Comparison of ENCODE assay signal across 1 cellular context in the genomic region with DNA sequence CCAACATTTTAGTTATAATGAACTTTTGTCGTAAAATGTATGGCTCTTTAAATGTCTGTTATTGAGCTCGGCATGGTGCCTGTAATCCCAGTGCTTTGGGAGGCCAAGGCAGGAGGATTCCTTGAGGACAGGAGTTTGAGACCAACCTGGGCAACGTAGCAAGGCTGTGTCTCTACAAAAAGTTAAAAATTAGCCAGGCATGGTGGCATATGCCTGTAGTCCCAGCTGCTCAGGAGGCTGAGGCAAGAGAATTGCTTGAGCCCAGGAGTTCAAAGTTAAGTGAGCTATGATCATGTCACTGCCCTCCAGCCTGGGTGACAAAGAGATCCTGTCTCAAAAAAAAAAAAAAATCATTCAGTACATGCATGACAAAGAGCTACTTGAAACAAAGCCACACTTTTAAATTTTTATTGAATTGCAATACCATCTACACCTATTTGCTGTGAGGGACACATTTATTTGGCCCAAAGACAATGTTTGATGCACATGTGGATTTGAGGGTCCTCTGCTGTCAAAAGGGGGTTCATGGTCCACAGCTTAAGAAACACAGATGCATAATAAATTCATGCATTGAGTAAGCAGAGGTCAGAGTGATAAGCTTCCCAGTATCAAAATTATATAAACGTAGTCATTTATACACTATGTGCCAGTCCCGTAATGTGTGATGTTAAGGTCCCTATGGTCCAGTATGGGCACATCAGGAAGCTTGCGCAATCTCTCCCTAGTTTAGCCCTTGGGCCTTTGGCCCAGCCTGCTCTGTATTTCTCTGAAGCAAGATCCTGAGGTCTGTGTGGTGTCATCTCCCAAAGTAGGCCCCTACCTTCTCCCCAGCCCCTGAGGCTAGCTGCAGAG.
TF ChIP-seq lines count a peak whose summit lies in the region.

No MANE protein-coding gene starts in this region.

TF ChIP-seq in HepG2, 621 proteins besides CTCF, POLR2A, EP300 and RAD21 (continued from another document and continues in another):
- TF ChIP-seq ZNF792 (CRISPR knock-in tag; IDR thresholded peaks at IDR 0.05), result 0 out of 2 replicates have a peak, but pooled peaks have one; percentile 20
- peak; percentile 42 for TF ChIP-seq MLX (CRISPR knock-in tag; IDR thresholded peaks at IDR 0.05)
- TF ChIP-seq, protein P1, sequence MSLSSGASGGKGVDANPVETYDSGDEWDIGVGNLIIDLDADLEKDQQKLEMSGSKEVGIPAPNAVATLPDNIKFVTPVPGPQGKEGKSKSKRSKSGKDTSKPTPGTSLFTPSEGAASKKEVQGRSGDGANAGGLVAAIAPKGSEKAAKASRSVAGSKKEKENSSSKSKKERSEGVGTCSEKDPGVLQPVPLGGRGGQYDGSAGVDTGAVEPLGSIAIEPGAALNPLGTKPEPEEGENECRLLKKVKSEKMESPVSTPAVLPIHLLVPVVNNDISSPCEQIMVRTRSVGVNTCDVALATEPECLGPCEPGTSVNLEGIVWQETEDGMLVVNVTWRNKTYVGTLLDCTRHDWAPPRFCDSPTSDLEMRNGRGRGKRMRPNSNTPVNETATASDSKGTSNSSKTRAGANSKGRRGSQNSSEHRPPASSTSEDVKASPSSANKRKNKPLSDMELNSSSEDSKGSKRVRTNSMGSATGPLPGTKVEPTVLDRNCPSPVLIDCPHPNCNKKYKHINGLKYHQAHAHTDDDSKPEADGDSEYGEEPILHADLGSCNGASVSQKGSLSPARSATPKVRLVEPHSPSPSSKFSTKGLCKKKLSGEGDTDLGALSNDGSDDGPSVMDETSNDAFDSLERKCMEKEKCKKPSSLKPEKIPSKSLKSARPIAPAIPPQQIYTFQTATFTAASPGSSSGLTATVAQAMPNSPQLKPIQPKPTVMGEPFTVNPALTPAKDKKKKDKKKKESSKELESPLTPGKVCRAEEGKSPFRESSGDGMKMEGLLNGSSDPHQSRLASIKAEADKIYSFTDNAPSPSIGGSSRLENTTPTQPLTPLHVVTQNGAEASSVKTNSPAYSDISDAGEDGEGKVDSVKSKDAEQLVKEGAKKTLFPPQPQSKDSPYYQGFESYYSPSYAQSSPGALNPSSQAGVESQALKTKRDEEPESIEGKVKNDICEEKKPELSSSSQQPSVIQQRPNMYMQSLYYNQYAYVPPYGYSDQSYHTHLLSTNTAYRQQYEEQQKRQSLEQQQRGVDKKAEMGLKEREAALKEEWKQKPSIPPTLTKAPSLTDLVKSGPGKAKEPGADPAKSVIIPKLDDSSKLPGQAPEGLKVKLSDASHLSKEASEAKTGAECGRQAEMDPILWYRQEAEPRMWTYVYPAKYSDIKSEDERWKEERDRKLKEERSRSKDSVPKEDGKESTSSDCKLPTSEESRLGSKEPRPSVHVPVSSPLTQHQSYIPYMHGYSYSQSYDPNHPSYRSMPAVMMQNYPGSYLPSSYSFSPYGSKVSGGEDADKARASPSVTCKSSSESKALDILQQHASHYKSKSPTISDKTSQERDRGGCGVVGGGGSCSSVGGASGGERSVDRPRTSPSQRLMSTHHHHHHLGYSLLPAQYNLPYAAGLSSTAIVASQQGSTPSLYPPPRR (CRISPR knock-in tag; IDR thresholded peaks at IDR 0.05; ENCODE audit: borderline replicate concordance), result no peak; the same call in 1 of the 2 replicates
- peak; percentile 84; the same call in 1 of the 2 replicates for TF ChIP-seq ZBED4 (CRISPR knock-in tag; IDR thresholded peaks at IDR 0.05; ENCODE audit: borderline replicate concordance)
- peak; percentile 63 for TF ChIP-seq KAT8 (CRISPR knock-in tag; IDR thresholded peaks at IDR 0.05)
- peak; percentile 99 for TF ChIP-seq ZMYM3 (CRISPR knock-in tag; IDR thresholded peaks at IDR 0.05)
- peak; percentile 89 for TF ChIP-seq ZFX (CRISPR knock-in tag; IDR thresholded peaks at IDR 0.05; ENCODE audit: low read depth)
- TF ChIP-seq AKAP8 (CRISPR knock-in tag; IDR thresholded peaks at IDR 0.05), result no peak
- TF ChIP-seq, protein P2, sequence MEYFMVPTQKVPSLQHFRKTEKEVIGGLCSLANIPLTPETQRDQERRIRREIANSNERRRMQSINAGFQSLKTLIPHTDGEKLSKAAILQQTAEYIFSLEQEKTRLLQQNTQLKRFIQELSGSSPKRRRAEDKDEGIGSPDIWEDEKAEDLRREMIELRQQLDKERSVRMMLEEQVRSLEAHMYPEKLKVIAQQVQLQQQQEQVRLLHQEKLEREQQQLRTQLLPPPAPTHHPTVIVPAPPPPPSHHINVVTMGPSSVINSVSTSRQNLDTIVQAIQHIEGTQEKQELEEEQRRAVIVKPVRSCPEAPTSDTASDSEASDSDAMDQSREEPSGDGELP (IDR thresholded peaks at IDR 0.05; ENCODE audit: borderline replicate concordance, low read depth), result peak; percentile 94
- peak; percentile 83; the same call in 1 of the 2 replicates for TF ChIP-seq ZC3H4 (CRISPR knock-in tag; IDR thresholded peaks at IDR 0.05; ENCODE audit: borderline replicate concordance)
- no peak; the same call in 1 of the 2 replicates for TF ChIP-seq SAFB2 (CRISPR knock-in tag; IDR thresholded peaks at IDR 0.05; ENCODE audit: borderline replicate concordance, low read depth)
- TF ChIP-seq ZNF292 (CRISPR knock-in tag; IDR thresholded peaks at IDR 0.05; ENCODE audit: borderline replicate concordance, low read depth), result peak; percentile 81
- TF ChIP-seq ZFY (CRISPR knock-in tag; IDR thresholded peaks at IDR 0.05), result peak; percentile 72
- TF ChIP-seq, protein P3, sequence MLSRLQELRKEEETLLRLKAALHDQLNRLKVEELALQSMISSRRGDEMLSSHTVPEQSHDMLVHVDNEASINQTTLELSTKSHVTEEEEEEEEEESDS (CRISPR knock-in tag; IDR thresholded peaks at IDR 0.05; ENCODE audit: borderline replicate concordance), result no peak
- peak; percentile 27; the same call in 1 of the 2 replicates for TF ChIP-seq SMAD3 (CRISPR knock-in tag; IDR thresholded peaks at IDR 0.05)
- TF ChIP-seq, protein P4, sequence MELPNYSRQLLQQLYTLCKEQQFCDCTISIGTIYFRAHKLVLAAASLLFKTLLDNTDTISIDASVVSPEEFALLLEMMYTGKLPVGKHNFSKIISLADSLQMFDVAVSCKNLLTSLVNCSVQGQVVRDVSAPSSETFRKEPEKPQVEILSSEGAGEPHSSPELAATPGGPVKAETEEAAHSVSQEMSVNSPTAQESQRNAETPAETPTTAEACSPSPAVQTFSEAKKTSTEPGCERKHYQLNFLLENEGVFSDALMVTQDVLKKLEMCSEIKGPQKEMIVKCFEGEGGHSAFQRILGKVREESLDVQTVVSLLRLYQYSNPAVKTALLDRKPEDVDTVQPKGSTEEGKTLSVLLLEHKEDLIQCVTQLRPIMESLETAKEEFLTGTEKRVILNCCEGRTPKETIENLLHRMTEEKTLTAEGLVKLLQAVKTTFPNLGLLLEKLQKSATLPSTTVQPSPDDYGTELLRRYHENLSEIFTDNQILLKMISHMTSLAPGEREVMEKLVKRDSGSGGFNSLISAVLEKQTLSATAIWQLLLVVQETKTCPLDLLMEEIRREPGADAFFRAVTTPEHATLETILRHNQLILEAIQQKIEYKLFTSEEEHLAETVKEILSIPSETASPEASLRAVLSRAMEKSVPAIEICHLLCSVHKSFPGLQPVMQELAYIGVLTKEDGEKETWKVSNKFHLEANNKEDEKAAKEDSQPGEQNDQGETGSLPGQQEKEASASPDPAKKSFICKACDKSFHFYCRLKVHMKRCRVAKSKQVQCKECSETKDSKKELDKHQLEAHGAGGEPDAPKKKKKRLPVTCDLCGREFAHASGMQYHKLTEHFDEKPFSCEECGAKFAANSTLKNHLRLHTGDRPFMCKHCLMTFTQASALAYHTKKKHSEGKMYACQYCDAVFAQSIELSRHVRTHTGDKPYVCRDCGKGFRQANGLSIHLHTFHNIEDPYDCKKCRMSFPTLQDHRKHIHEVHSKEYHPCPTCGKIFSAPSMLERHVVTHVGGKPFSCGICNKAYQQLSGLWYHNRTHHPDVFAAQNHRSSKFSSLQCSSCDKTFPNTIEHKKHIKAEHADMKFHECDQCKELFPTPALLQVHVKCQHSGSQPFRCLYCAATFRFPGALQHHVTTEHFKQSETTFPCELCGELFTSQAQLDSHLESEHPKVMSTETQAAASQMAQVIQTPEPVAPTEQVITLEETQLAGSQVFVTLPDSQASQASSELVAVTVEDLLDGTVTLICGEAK (IDR thresholded peaks at IDR 0.05), result no peak
- TF ChIP-seq, protein P4 (CRISPR knock-in tag; IDR thresholded peaks at IDR 0.05), result peak; percentile 32; the same call in 1 of the 2 replicates
- TF ChIP-seq TFDP2 (CRISPR knock-in tag; IDR thresholded peaks at IDR 0.05), result 0 out of 2 replicates have a peak, but pooled peaks have one; percentile 2
- no peak for TF ChIP-seq GABPA (IDR thresholded peaks at IDR 0.05; ENCODE audit: low read depth, low read length)
- TF ChIP-seq GABPA (CRISPR knock-in tag; IDR thresholded peaks at IDR 0.05; ENCODE audit: low read depth), result peak; percentile 19; the same call in 1 of the 2 replicates
- 0 out of 2 replicates have a peak, but pooled peaks have one; percentile 30 for TF ChIP-seq RBFOX2 (IDR thresholded peaks at IDR 0.05; ENCODE audit: low read depth, low read length)
- TF ChIP-seq ZNF574 (CRISPR knock-in tag; IDR thresholded peaks at IDR 0.05), result peak; percentile 36; the same call in 1 of the 2 replicates
